In genomic region chr3:128170866-128171516, GRCh38 we compare ENCODE assay signal across 8 cellular contexts. TPM values are rescaled to one million over a fixed set of nuclear protein-coding genes. Genes with fewer than 3 reads are reported as not detected.
A peak's percentile ranks its signal among the peaks of the same experiment; 100 is the strongest.
DNase-seq lines count a peak whose midpoint lies in the region; ATAC-seq and TF ChIP-seq lines count a peak whose summit lies in the region.

No MANE protein-coding gene starts in this region.

- ATAC-seq in HG02870 (IDR thresholded peaks at IDR 0.05; ENCODE audit: unreplicated experiment) (no peak), HG03095 (IDR thresholded peaks at IDR 0.05; ENCODE audit: unreplicated experiment) (no peak)

- DNase-seq in MV-4-11 (lab: John Stamatoyannopoulos, UW) = peak; percentile 92
- peak; percentile 23 for DNase-seq in SKM-1 (lab: John Stamatoyannopoulos, UW; ENCODE audit: unreplicated experiment)
- DNase-seq in fibroblast of lung (ENCODE audit: low read depth in 2 of 2) = peak; percentile 71 to 88
- DNase-seq in activated gamma-delta T cell treated with Interleukin-2 at 50 U/mL for 16 hours = no peak

- no peak for TF ChIP-seq EP300 in neural cell (conservative IDR thresholded peaks at IDR 0.05; ENCODE audit: poor library complexity, severe bottlenecking)

- H3K9me3 ChIP-seq in DOHH2 (ENCODE audit: control insufficient read depth, insufficient read depth, low read length) = no peaks in the 10 kb centered on the region
- no peaks in the 10 kb centered on the region for H3K9me3 ChIP-seq in fibroblast of lung (ENCODE audit: control insufficient read depth, insufficient read depth, low read depth, low read length)
- H3K9me3 ChIP-seq in neural cell (ENCODE audit: low read length) = no peaks in the 10 kb centered on the region

- H3K27ac ChIP-seq in DOHH2 (ENCODE audit: low read depth, low read length) (no peak overlapping the region), fibroblast of lung (ENCODE audit: insufficient read depth, low read length) (no peak overlapping the region), neural cell (ENCODE audit: low read length) (no peak overlapping the region)

- no peak overlapping the region for H3K9ac ChIP-seq in fibroblast of lung (ENCODE audit: insufficient read depth, low read length)
- H3K9ac ChIP-seq in neural cell (ENCODE audit: low read length) = no peak overlapping the region

- H3K4me1 ChIP-seq in DOHH2 (ENCODE audit: control insufficient read depth, low read length) = peaks cover 12% of the 10 kb centered on the region
- no peaks in the 10 kb centered on the region for H3K4me1 ChIP-seq in fibroblast of lung (ENCODE audit: control insufficient read depth, extremely low read depth, insufficient read depth, low read length)

- H3K36me3 ChIP-seq in DOHH2 (ENCODE audit: control insufficient read depth, low read length) (no peaks in the 10 kb centered on the region; the same call in 1 of the 2 replicates), fibroblast of lung (ENCODE audit: control insufficient read depth, insufficient read depth, low read length) (no peaks in the 10 kb centered on the region), neural cell (ENCODE audit: insufficient read depth, low read length) (no peaks in the 10 kb centered on the region)

- H4K20me1 ChIP-seq in DOHH2 (ENCODE audit: control insufficient read depth, insufficient read depth, low read depth, low read length) (peaks cover 19% of the 10 kb centered on the region; the same call in 1 of the 2 replicates), fibroblast of lung (ENCODE audit: control insufficient read depth, extremely low read depth, insufficient read depth, low read length) (no peaks in the 10 kb centered on the region), neural cell (ENCODE audit: insufficient read depth) (no peaks in the 10 kb centered on the region)

- H3K4me3 ChIP-seq in DOHH2 (ENCODE audit: low read length) (no peak overlapping the region), fibroblast of lung (replicated peaks in 1 of 4; ENCODE audit: control extremely low read depth in 1 of 4, insufficient read depth in 1 of 4, low read depth in 3 of 4, low read length in 4 of 4) (no peak overlapping the region), neural cell (ENCODE audit: low read length) (no peak overlapping the region)

- no peak overlapping the region for H3K4me2 ChIP-seq in DOHH2 (ENCODE audit: low read length)
- no peak overlapping the region for H3K4me2 ChIP-seq in fibroblast of lung (ENCODE audit: extremely low read depth, insufficient read depth, low read length)
- no peak overlapping the region for H3K4me2 ChIP-seq in neural cell (ENCODE audit: low read length)

- H3K9me2 ChIP-seq in DOHH2 (replicated peaks; ENCODE audit: control insufficient read depth, low read length) = no peaks in the 10 kb centered on the region
- no peaks in the 10 kb centered on the region for H3K9me2 ChIP-seq in neural cell (ENCODE audit: insufficient read depth, low read length)

- TF ChIP-seq CTCF in DOHH2 (IDR thresholded peaks at IDR 0.05; ENCODE audit: low read depth, low read length, poor library complexity, severe bottlenecking) (peak; percentile 13), fibroblast of lung (conservative IDR thresholded peaks at IDR 0.05 in 1 of 2, IDR thresholded peaks at IDR 0.05 in 1 of 2; ENCODE audit: low read depth in 1 of 2, low read length in 2 of 2) (peak; percentile 98 to 99), neural cell (IDR thresholded peaks at IDR 0.05; ENCODE audit: poor library complexity, severe bottlenecking) (peak; percentile 71)

- H2AFZ ChIP-seq in fibroblast of lung (ENCODE audit: low read length) (no peak overlapping the region), neural cell (ENCODE audit: low read depth, low read length) (no peak overlapping the region)

- H3K27me3 ChIP-seq in DOHH2 (ENCODE audit: control insufficient read depth, low read length) (no peaks in the 10 kb centered on the region), fibroblast of lung (ENCODE audit: control insufficient read depth, insufficient read depth, low read length) (no peaks in the 10 kb centered on the region), neural cell (ENCODE audit: insufficient read depth, low read depth, low read length) (no peaks in the 10 kb centered on the region)

- H3K79me2 ChIP-seq in DOHH2 (ENCODE audit: control insufficient read depth, low read length) (peaks cover 68% of the 10 kb centered on the region), fibroblast of lung (ENCODE audit: control insufficient read depth, insufficient read depth, low read length) (no peaks in the 10 kb centered on the region), neural cell (replicated peaks; ENCODE audit: insufficient read depth, low read length) (no peaks in the 10 kb centered on the region)

- H3F3A ChIP-seq in DOHH2 (ENCODE audit: control insufficient read depth, insufficient read depth) = no peaks in the 10 kb centered on the region
- no peaks in the 10 kb centered on the region for H3F3A ChIP-seq in neural cell (ENCODE audit: insufficient read depth, low read length, poor library complexity, severe bottlenecking)

- peak; percentile 75 for TF ChIP-seq RAD21 in neural cell (conservative IDR thresholded peaks at IDR 0.05)

TF ChIP-seq in neural cell, 6 proteins besides CTCF, POLR2A, EP300 and RAD21:
- TF ChIP-seq MXI1 (conservative IDR thresholded peaks at IDR 0.05; ENCODE audit: poor library complexity, severe bottlenecking) (no peak), SMC3 (conservative IDR thresholded peaks at IDR 0.05; ENCODE audit: poor library complexity) (peak; percentile 72)

RNA-seq across cellular contexts. Expression of gene EEFSEC, which starts 17.7 kb away (rescaled TPM):
- 2.3 and 2.6 TPM in 2 replicates for total RNA-seq in fibroblast of lung
- 5.0 and 6.6 TPM in 2 replicates for polyA plus RNA-seq in fibroblast of lung
- polyA plus RNA-seq in fibroblast of lung (2012) = 7.9 and 10.3 TPM in 2 replicates
- polyA minus RNA-seq in fibroblast of lung (ENCODE audit: low replicate concordance) = 10.7 and 17.4 TPM in 2 replicates
- 4.2 and 4.6 TPM in 2 replicates for polyA plus RNA-seq in neural cell
- 7.3 and 11.3 TPM in 2 replicates for polyA minus RNA-seq in neural cell

RNA-seq across cellular contexts. Expression of gene RUVBL1, which starts 47.4 kb away (rescaled TPM):
- total RNA-seq in fibroblast of lung = 59.1 and 67.2 TPM in 2 replicates
- polyA plus RNA-seq in fibroblast of lung = 52.3 and 81.0 TPM in 2 replicates
- 42.8 and 74.7 TPM in 2 replicates for polyA plus RNA-seq in fibroblast of lung (2012)
- 77.8 and 102 TPM in 2 replicates for polyA minus RNA-seq in fibroblast of lung (ENCODE audit: low replicate concordance)
- 83.3 and 95.2 TPM in 2 replicates for polyA plus RNA-seq in neural cell
- 54.3 and 61.8 TPM in 2 replicates for polyA minus RNA-seq in neural cell

Comparison
In these comparisons a context has a peak if more than half of its experiments do, and no peak if none do; other contexts are left out.
1. CTCF ChIP-seq: peak in every context shown above with its lines; median percentile 98 in fibroblast of lung; 71 in neural cell; 13 in DOHH2.